Comparison of ENCODE assay signal across 22 cellular contexts in the genomic region with DNA sequence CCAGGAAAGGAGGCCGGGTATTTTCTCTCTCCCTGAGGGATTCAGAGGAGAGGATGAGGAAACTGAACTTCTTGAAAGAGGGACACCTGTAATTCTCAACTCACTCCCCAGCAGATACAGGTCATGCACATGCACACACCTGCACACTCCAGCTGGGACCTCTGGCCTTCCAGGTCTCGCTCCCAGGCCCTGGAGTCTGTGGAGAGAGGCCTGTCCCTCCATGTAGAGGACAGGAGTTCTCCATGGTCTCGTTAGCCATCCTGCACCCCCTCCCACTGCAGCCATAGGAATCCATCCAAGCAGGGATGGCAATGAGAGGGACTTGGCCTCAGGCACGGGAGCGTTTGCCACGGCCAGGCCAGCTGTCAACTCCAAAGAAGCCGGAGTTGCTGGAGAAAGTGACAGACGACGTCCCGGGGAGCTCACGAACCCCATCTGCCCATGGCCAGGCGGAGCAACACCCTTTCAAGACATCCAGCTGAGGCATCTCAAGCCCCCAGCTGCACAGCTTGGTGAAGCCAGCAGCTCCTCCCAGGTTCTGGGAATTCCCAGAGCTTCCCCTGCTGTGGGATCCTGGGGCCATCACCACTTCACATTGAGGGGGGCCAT.
"Had no signal": no experiment of that assay in that cellular context is flagged by ENCODE, and none has a peak within 500 bp of the region (broad histone marks: within the 10 kb centered on the region; RNA-seq: fewer than 3 reads in every experiment).

No MANE protein-coding gene starts in this region.

- H3K9me3 ChIP-seq: left ventricle myocardium inferior, pancreas, stomach, suprapubic skin, tibial nerve had no signal

- H3K36me3 Mint-ChIP-seq: activated CD4-positive, alpha-beta memory T cell treated with anti-CD3 and anti-CD28 coated beads for 36 hours; stimulated activated memory B cell treated with anti-CD40 and anti-IgM and Interleukin-4, amounts not matched to agents 10 μg/mL and 1 μg/mL and 100 μg/mL, for 72 hours had no signal

- H3K27me3 Mint-ChIP-seq: activated CD4-positive, alpha-beta memory T cell treated with anti-CD3 and anti-CD28 coated beads for 36 hours had no signal

- H3K27ac Mint-ChIP-seq: activated CD4-positive, alpha-beta memory T cell treated with anti-CD3 and anti-CD28 coated beads for 36 hours; activated naive CD4-positive, alpha-beta T cell treated with anti-CD3 and anti-CD28 coated beads for 36 hours; activated T-cell treated with anti-CD3 and anti-CD28 coated beads, Interleukin-2, amount 50 U/mL, for 72 hours; nephron; stimulated activated memory B cell treated with anti-CD40 and anti-IgM and Interleukin-4, amounts not matched to agents 10 μg/mL and 1 μg/mL and 100 μg/mL, for 72 hours; T-helper 17 cell had no signal

- H3K4me1 ChIP-seq: left ventricle myocardium inferior, pancreas, stomach, suprapubic skin had no signal

- H3K4me3 Mint-ChIP-seq: activated CD4-positive, alpha-beta memory T cell treated with anti-CD3 and anti-CD28 coated beads for 36 hours; activated naive CD4-positive, alpha-beta T cell treated with anti-CD3 and anti-CD28 coated beads for 36 hours; activated naive CD8-positive, alpha-beta T cell treated with anti-CD3 and anti-CD28 coated beads, Interleukin-2, amount 10 ng/mL, durations not matched to agents 7 days and 5 days; activated T-cell treated with anti-CD3 and anti-CD28 coated beads, Interleukin-2, amount 50 U/mL, for 72 hours; nephron; stimulated activated memory B cell treated with anti-CD40 and anti-IgM and Interleukin-4, amounts not matched to agents 10 μg/mL and 1 μg/mL and 100 μg/mL, for 72 hours; T-helper 17 cell had no signal

- H3K27me3 ChIP-seq: pancreas, tibial nerve had no signal

- H3K9me3 Mint-ChIP-seq: activated CD4-positive, alpha-beta memory T cell treated with anti-CD3 and anti-CD28 coated beads for 36 hours; activated naive CD4-positive, alpha-beta T cell treated with anti-CD3 and anti-CD28 coated beads for 36 hours; activated naive CD8-positive, alpha-beta T cell treated with anti-CD3 and anti-CD28 coated beads, Interleukin-2, amount 10 ng/mL, durations not matched to agents 7 days and 5 days; activated T-cell treated with anti-CD3 and anti-CD28 coated beads, Interleukin-2, amount 50 U/mL, for 72 hours; nephron; stimulated activated memory B cell treated with anti-CD40 and anti-IgM and Interleukin-4, amounts not matched to agents 10 μg/mL and 1 μg/mL and 100 μg/mL, for 72 hours had no signal

- H3K4me3 ChIP-seq: left ventricle myocardium inferior, pancreas, skin epidermis, stomach, suprapubic skin, tibial nerve had no signal

- H3K27ac ChIP-seq: left ventricle myocardium inferior, pancreas, skin epidermis, stomach, suprapubic skin, tibial nerve had no signal

- FAIRE-seq: endometrium, pancreas had no signal

- ATAC-seq: activated T-cell treated with anti-CD3 and anti-CD28 coated beads, Interleukin-2, amount 50 U/mL, for 72 hours; pancreas; stimulated activated memory B cell treated with anti-CD40 and anti-IgM and Interleukin-4, amounts not matched to agents 10 μg/mL and 1 μg/mL and 100 μg/mL, for 72 hours; T-helper 17 cell had no signal

- H3K36me3 ChIP-seq: left ventricle myocardium inferior, pancreas, stomach, suprapubic skin, tibial nerve had no signal

- DNase-seq: activated CD4-positive, alpha-beta memory T cell treated with anti-CD3 and anti-CD28 coated beads for 36 hours; activated CD4-positive, alpha-beta T cell treated with anti-CD3 and anti-CD28 coated beads for 4 hours; activated CD4-positive, CD25-positive, alpha-beta regulatory T cell; activated effector memory CD4-positive, alpha-beta T cell treated with Interleukin-2 at 50 U/mL for 16 hours; activated naive CD4-positive, alpha-beta T cell treated with anti-CD3 and anti-CD28 coated beads for 36 hours; activated naive CD8-positive, alpha-beta T cell treated with anti-CD3 and anti-CD28 coated beads, Interleukin-2, amount 10 ng/mL, durations not matched to agents 7 days and 5 days; activated T-cell treated with anti-CD3 and anti-CD28 coated beads, Interleukin-2, amount 50 U/mL, for 72 hours; amygdala; cerebellar nuclear complex; foreskin fibroblast; left ventricle myocardium inferior; mammary epithelial cell; pancreas; stimulated activated CD4-positive, alpha-beta T cell treated with anti-CD3 and anti-CD28 coated beads, Interleukin-2, amount 100 ng/mL, for 24 hours; stomach; T-helper 17 cell had no signal
